In the genomic region with DNA sequence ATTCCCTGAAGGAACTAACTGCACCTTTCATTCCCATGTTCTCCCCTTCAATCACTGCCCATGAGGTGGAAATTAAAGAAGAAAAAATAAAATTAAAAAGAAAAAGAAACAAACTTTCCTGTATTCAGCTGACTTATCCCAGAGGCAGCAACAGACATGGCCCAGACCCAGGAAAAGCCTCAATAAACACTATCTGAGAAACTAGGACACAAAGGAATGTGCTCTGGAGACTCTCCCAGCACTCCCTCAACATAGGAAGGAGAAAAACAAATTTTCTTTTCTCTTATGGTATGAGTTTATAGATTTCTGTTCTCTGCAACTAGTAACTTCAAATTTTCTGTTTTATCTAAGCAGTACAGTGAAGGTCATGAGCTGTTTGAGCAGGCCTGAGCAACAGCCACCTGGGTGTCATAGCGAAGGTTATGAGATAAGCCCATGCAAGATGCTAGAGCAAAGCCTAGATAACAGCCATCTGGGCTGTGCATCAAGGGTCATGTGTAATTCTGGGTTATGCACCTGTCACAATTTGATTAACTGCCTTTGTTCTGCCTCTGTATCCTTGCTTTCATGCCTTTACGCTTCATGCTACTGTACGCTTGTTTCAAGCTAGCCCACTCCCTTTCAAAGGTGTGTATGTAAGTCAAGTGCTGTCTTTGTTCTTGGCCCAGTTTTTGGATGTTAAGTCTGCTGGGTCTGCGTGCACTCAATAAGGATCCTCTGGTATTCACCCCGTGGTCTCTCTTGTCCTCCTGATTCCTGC, we compare ENCODE assay signal across 26 cellular contexts. TPM values are rescaled to one million over a fixed set of nuclear protein-coding genes. Genes with fewer than 3 reads are reported as not detected.
A peak's percentile ranks its signal among the peaks of the same experiment; 100 is the strongest.
DNase-seq lines count a peak whose midpoint lies in the region; ATAC-seq, FAIRE-seq and TF ChIP-seq lines count a peak whose summit lies in the region.
"Had no signal": no experiment of that assay in that cellular context is flagged by ENCODE, and none has a peak within 500 bp of the region (broad histone marks: within the 10 kb centered on the region; RNA-seq: fewer than 3 reads in every experiment).

No MANE protein-coding gene starts in this region.

- POLR2A ChIA-PET in K562 (lab: Yijun Ruan, JAX), result interaction anchor here (1.2 kb wide), 1 partner anchor 56 kb away, joined by 3 read pairs; no protein-coding TSS in a partner anchor

- ATAC-seq in K562, result peak; percentile 79
- ATAC-seq in GM21576 (IDR thresholded peaks at IDR 0.05; ENCODE audit: unreplicated experiment), result no peak
- ATAC-seq: Right ventricle myocardium inferior; stimulated activated naive CD8-positive, alpha-beta T cell treated with anti-CD3 and anti-CD28 coated beads, Interleukin-15, Interleukin-2, amounts not matched to agents 100 U/mL and 50 U/mL, for 24 hours; T-cell had no signal

- H3K36me3 ChIP-seq in K562 (ENCODE audit: control insufficient read depth, insufficient read depth, low read length) (no peaks in the 10 kb centered on the region), hepatocyte (replicated peaks; ENCODE audit: insufficient read depth, low read depth) (no peaks in the 10 kb centered on the region), neural progenitor cell (no peaks in the 10 kb centered on the region)

- no peaks in the 10 kb centered on the region for H3K9me2 ChIP-seq in hepatocyte (replicated peaks; ENCODE audit: insufficient read depth)

- intact Hi-C loops in K562 (cut with micrococcal nuclease), result loop anchor here (5.0 kb wide), 1 partner anchor 33 kb away; no protein-coding TSS in a partner anchor

- in situ Hi-C loops in K562 (cut with MboI), result no loop called here

- WGBS in K562 (ENCODE audit: insufficient coverage, low coverage, missing lambda C conversion rate), result 5% methylated on average over 5 of the region's 5 CpGs
- 85% methylated on average over 5 of the region's 5 CpGs for WGBS in hepatocyte (ENCODE audit: low lambda C conversion rate, missing lambda C conversion rate)

- CTCF ChIA-PET in K562 (lab: Yijun Ruan, JAX; ENCODE audit: low intra/inter-chr PET ratio), result no interaction called here

- H3K9ac ChIP-seq in K562 (ENCODE audit: insufficient read depth in 1 of 2, low read depth in 2 of 2, low read length in 2 of 2), result no peak overlapping the region
- no peak overlapping the region for H3K9ac ChIP-seq in neural progenitor cell

- peaks cover 7% of the 10 kb centered on the region for H3K9me3 Mint-ChIP-seq in neural progenitor cell

- H2AFZ ChIP-seq in K562 (ENCODE audit: low read depth, low read length) (0 out of 2 replicates have a peak overlapping the region, but pooled peaks have one; percentile 3), hepatocyte (no peak overlapping the region), neural progenitor cell (replicated peaks) (no peak overlapping the region)

- no TSS peak for BruUV-seq in K562 (replicated peaks; lab: Mats Ljungman, UMichigan)

- H3K4me2 ChIP-seq in K562 (ENCODE audit: insufficient read depth, low read length), result no peak overlapping the region
- no peak overlapping the region for H3K4me2 ChIP-seq in hepatocyte
- no peak overlapping the region for H3K4me2 ChIP-seq in neural progenitor cell

- H3K9me1 ChIP-seq in K562 (ENCODE audit: control insufficient read depth, insufficient read depth, low read length), result no peaks in the 10 kb centered on the region

- TF ChIP-seq CTCF in K562 (IDR thresholded peaks at IDR 0.05 in 2 of 3, conservative IDR thresholded peaks at IDR 0.05 in 1 of 3; ENCODE audit: insufficient read depth in 2 of 3, low read depth in 1 of 3, low read length in 3 of 3) (no peak), hepatocyte (IDR thresholded peaks at IDR 0.05; ENCODE audit: poor library complexity) (no peak), neural progenitor cell (IDR thresholded peaks at IDR 0.05) (no peak)

- TF ChIP-seq POLR2A in K562 (conservative IDR thresholded peaks at IDR 0.05), result no peak

- H3K27me3 Mint-ChIP-seq in neural progenitor cell (ENCODE audit: insufficient read depth, low read depth), result no peaks in the 10 kb centered on the region

- H3F3A ChIP-seq in neural progenitor cell (ENCODE audit: low read depth), result no peaks in the 10 kb centered on the region

- FAIRE-seq in K562 (lab: Jason Lieb, UNC), result peak; percentile 55
- FAIRE-seq: frontal cortex, GM12892 had no signal

- H4K20me1 ChIP-seq in K562 (replicated peaks; ENCODE audit: control insufficient read depth, insufficient read depth, low read length) (no peaks in the 10 kb centered on the region), hepatocyte (ENCODE audit: insufficient read depth, poor library complexity, severe bottlenecking) (no peaks in the 10 kb centered on the region), neural progenitor cell (ENCODE audit: low read depth) (no peaks in the 10 kb centered on the region)

- no peak overlapping the region for H3K27ac ChIP-seq in K562 (ENCODE audit: extremely low read depth, low read depth, low read length)
- peak overlapping the region; percentile 31 for H3K27ac ChIP-seq in hepatocyte
- no peak overlapping the region for H3K27ac ChIP-seq in neural progenitor cell

- H3K4me1 ChIP-seq in K562 (replicated peaks in 1 of 2; ENCODE audit: control insufficient read depth in 2 of 2, insufficient read depth in 2 of 2, low read length in 2 of 2) (no peaks in the 10 kb centered on the region; a peak in 1 of 5 replicates), hepatocyte (ENCODE audit: insufficient read depth) (no peaks in the 10 kb centered on the region), neural progenitor cell (no peaks in the 10 kb centered on the region)

- H3K4me3 ChIP-seq in Jurkat, Clone E6-1 (ENCODE audit: low read length), result no peak overlapping the region
- H3K4me3 ChIP-seq in K562 (no peak overlapping the region), hepatocyte (no peak overlapping the region), neural progenitor cell (no peak overlapping the region)

- 0 out of 2 replicates have a peak, but pooled peaks cover 4% of the 10 kb centered on the region for H3K9me3 ChIP-seq in K562 (replicated peaks; ENCODE audit: control insufficient read depth, insufficient read depth, low read depth, low read length)
- no peaks in the 10 kb centered on the region for H3K9me3 ChIP-seq in hepatocyte (ENCODE audit: low read depth)
- H3K9me3 ChIP-seq in neural progenitor cell (ENCODE audit: low read depth), result no peaks in the 10 kb centered on the region

- DNase-seq in AG08395 (ENCODE audit: low spot score) (peak; percentile 50), K562 (ENCODE audit: extremely low read depth in 1 of 4, low spot score in 3 of 4) (peak in 2 of 4 experiments; percentile 31 to 79), hepatocyte (ENCODE audit: low spot score) (no peak), foreskin melanocyte (no peak), neural progenitor cell (ENCODE audit: low spot score) (no peak), HuH-7.5 (ENCODE audit: low spot score) (no peak)
- peak; percentile 11 for DNase-seq in Jurkat, Clone E6-1 (ENCODE audit: low read depth, low spot score)
- DNase-seq: 8988T; activated CD4-positive, alpha-beta T cell treated with anti-CD3 and anti-CD28 coated beads, Interleukin-2, amount 50 U/mL, for 4 hours; activated gamma-delta T cell; amygdala; GF-D8; Karpas-422; mesendoderm; NCI-H526; stimulated activated naive CD8-positive, alpha-beta T cell treated with anti-CD3 and anti-CD28 coated beads, Interleukin-15, Interleukin-2, amounts not matched to agents 100 U/mL and 50 U/mL, for 24 hours; T-cell; trophoblast cell had no signal

- no peaks in the 10 kb centered on the region for H3K4me1 Mint-ChIP-seq in neural progenitor cell
- H3K4me1 Mint-ChIP-seq: CD14-positive monocyte, nephron had no signal

- TF ChIP-seq RAD21 in K562 (CRISPR knock-in tag; conservative IDR thresholded peaks at IDR 0.05 in 1 of 2, IDR thresholded peaks at IDR 0.05 in 1 of 2), result no peak

- peak; percentile 58; the same call in 1 of the 2 replicates for TF ChIP-seq EP300 in K562 (IDR thresholded peaks at IDR 0.05; ENCODE audit: low read length)

- H3K27me3 ChIP-seq in K562 (ENCODE audit: control insufficient read depth in 2 of 2, insufficient read depth in 2 of 2, low read length in 2 of 2), result no peaks in the 10 kb centered on the region
- no peaks in the 10 kb centered on the region for H3K27me3 ChIP-seq in hepatocyte
- H3K27me3 ChIP-seq in neural progenitor cell, result no peaks in the 10 kb centered on the region

- H3K79me2 ChIP-seq in K562 (ENCODE audit: control insufficient read depth, insufficient read depth, low read length) (no peaks in the 10 kb centered on the region), hepatocyte (no peaks in the 10 kb centered on the region), neural progenitor cell (ENCODE audit: low read depth) (no peaks in the 10 kb centered on the region)

- no peaks in the 10 kb centered on the region for H3K36me3 Mint-ChIP-seq in neural progenitor cell
- H3K36me3 Mint-ChIP-seq: CD14-positive monocyte had no signal

- H3K27ac Mint-ChIP-seq in neural progenitor cell, result no peak overlapping the region
- H3K27ac Mint-ChIP-seq: CD14-positive monocyte, T-cell had no signal

- no peak overlapping the region for H3K4me3 Mint-ChIP-seq in neural progenitor cell
- H3K4me3 Mint-ChIP-seq: CD14-positive monocyte, nephron, T-cell had no signal

RNA-seq across cellular contexts. Expression of a gene that starts 11.0 kb away (rescaled TPM):
- polyA plus RNA-seq in Jurkat, Clone E6-1 (2012; ENCODE audit: insufficient read depth, insufficient read length), result not detected
- total RNA-seq in K562 (2011; cell fraction: chromatin; rRNA removed; ENCODE audit: low replicate concordance), result not detected in 2 replicates
- total RNA-seq in K562 (2011; cell fraction: nucleolus; rRNA removed), result not detected in 2 replicates
- total RNA-seq in K562 (2011; cell fraction: nucleoplasm; rRNA removed), result not detected in 2 replicates
- total RNA-seq in K562 (2014; rRNA removed) (not detected in 2 replicates), K562 (2014; rRNA removed; fragmentation: Illumina TruSeq; extraction: Trizol) (not detected in 2 replicates), K562 (2015; rRNA removed; fragmentation: Illumina TruSeq; extraction: Trizol) (not detected in 2 replicates), K562 (2021) (not detected in 2 replicates), hepatocyte (not detected in 2 replicates), neural progenitor cell (ENCODE audit: low replicate concordance) (not detected in 2 replicates)
- polyA plus RNA-seq in K562 (2011; rRNA removed) (not detected in 2 replicates), K562 (2014; fragmentation: Illumina TruSeq; extraction: Trizol) (not detected in 2 replicates), K562 (2014; fragmentation: Nextera tagmentation; extraction: Ambion mirVana) (not detected), K562 (2014; rRNA removed) (not detected in 2 replicates), hepatocyte (0.28 TPM in 1 of 2 replicates, not detected in the other)
- polyA plus RNA-seq in K562 (2011; cell fraction: cytosol; rRNA removed), result not detected in 2 replicates
- polyA plus RNA-seq in K562 (2011; cell fraction: nucleus; rRNA removed), result not detected in 2 replicates
- polyA plus RNA-seq in K562 (2012), result not detected in 2 replicates
- polyA minus RNA-seq in K562 (2011; rRNA and poly(A)+ RNA removed), result not detected in 2 replicates
- polyA minus RNA-seq in K562 (2011; cell fraction: cytosol; rRNA and poly(A)+ RNA removed), result not detected in 2 replicates
- polyA minus RNA-seq in K562 (2011; cell fraction: nucleus; rRNA and poly(A)+ RNA removed), result not detected in 2 replicates
- total RNA-seq: frontal cortex, posterior vena cava, Right ventricle myocardium inferior, skeletal muscle tissue, T-cell had no signal
- polyA plus RNA-seq: CD14-positive monocyte had no signal

RNA-seq across cellular contexts. Expression of a gene that starts 34.5 kb away (rescaled TPM):
- polyA plus RNA-seq in Jurkat, Clone E6-1 (2012; ENCODE audit: insufficient read depth, insufficient read length), result not detected
- total RNA-seq in K562 (2011; cell fraction: chromatin; rRNA removed; ENCODE audit: low replicate concordance), result not detected in 2 replicates
- not detected in 2 replicates for total RNA-seq in K562 (2011; cell fraction: nucleolus; rRNA removed)
- total RNA-seq in K562 (2011; cell fraction: nucleoplasm; rRNA removed), result not detected in 2 replicates
- total RNA-seq in K562 (2014; rRNA removed) (not detected in 2 replicates), K562 (2014; rRNA removed; fragmentation: Illumina TruSeq; extraction: Trizol) (not detected in 2 replicates), K562 (2015; rRNA removed; fragmentation: Illumina TruSeq; extraction: Trizol) (not detected in 2 replicates), K562 (2021) (not detected in 2 replicates), hepatocyte (0.04 TPM in 1 of 2 replicates, not detected in the other), neural progenitor cell (ENCODE audit: low replicate concordance) (not detected in 2 replicates)
- polyA plus RNA-seq in K562 (2011; rRNA removed) (not detected in 2 replicates), K562 (2014; fragmentation: Illumina TruSeq; extraction: Trizol) (not detected in 2 replicates), K562 (2014; fragmentation: Nextera tagmentation; extraction: Ambion mirVana) (not detected), K562 (2014; rRNA removed) (not detected in 2 replicates), hepatocyte (not detected in 2 replicates)
- polyA plus RNA-seq in K562 (2011; cell fraction: cytosol; rRNA removed), result not detected in 2 replicates
- not detected in 2 replicates for polyA plus RNA-seq in K562 (2011; cell fraction: nucleus; rRNA removed)
- polyA plus RNA-seq in K562 (2012), result not detected in 2 replicates
- not detected in 2 replicates for polyA minus RNA-seq in K562 (2011; rRNA and poly(A)+ RNA removed)
- not detected in 2 replicates for polyA minus RNA-seq in K562 (2011; cell fraction: cytosol; rRNA and poly(A)+ RNA removed)
- not detected in 2 replicates for polyA minus RNA-seq in K562 (2011; cell fraction: nucleus; rRNA and poly(A)+ RNA removed)
- total RNA-seq: frontal cortex, posterior vena cava, Right ventricle myocardium inferior, skeletal muscle tissue, T-cell had no signal
- polyA plus RNA-seq: CD14-positive monocyte had no signal

RNA-seq across cellular contexts. Expression of a gene that starts 54.1 kb away (rescaled TPM):
- polyA plus RNA-seq in Jurkat, Clone E6-1 (2012; ENCODE audit: insufficient read depth, insufficient read length), result not detected
- total RNA-seq in K562 (2011; cell fraction: chromatin; rRNA removed; ENCODE audit: low replicate concordance), result not detected in 2 replicates
- total RNA-seq in K562 (2011; cell fraction: nucleolus; rRNA removed), result not detected in 2 replicates
- total RNA-seq in K562 (2011; cell fraction: nucleoplasm; rRNA removed), result not detected in 2 replicates
- total RNA-seq in K562 (2014; rRNA removed) (not detected in 2 replicates), K562 (2014; rRNA removed; fragmentation: Illumina TruSeq; extraction: Trizol) (not detected in 2 replicates), K562 (2015; rRNA removed; fragmentation: Illumina TruSeq; extraction: Trizol) (not detected in 2 replicates), K562 (2021) (not detected in 2 replicates), hepatocyte (not detected in 2 replicates), neural progenitor cell (ENCODE audit: low replicate concordance) (not detected in 2 replicates)
- polyA plus RNA-seq in K562 (2011; rRNA removed) (not detected in 2 replicates), K562 (2014; fragmentation: Illumina TruSeq; extraction: Trizol) (not detected in 2 replicates), K562 (2014; fragmentation: Nextera tagmentation; extraction: Ambion mirVana) (not detected), K562 (2014; rRNA removed) (not detected in 2 replicates), hepatocyte (not detected in 2 replicates)
- not detected in 2 replicates for polyA plus RNA-seq in K562 (2011; cell fraction: cytosol; rRNA removed)
- not detected in 2 replicates for polyA plus RNA-seq in K562 (2011; cell fraction: nucleus; rRNA removed)
- polyA plus RNA-seq in K562 (2012), result not detected in 2 replicates
- not detected in 2 replicates for polyA minus RNA-seq in K562 (2011; rRNA and poly(A)+ RNA removed)
- not detected in 2 replicates for polyA minus RNA-seq in K562 (2011; cell fraction: cytosol; rRNA and poly(A)+ RNA removed)
- not detected in 2 replicates for polyA minus RNA-seq in K562 (2011; cell fraction: nucleus; rRNA and poly(A)+ RNA removed)
- total RNA-seq: frontal cortex, posterior vena cava, Right ventricle myocardium inferior, skeletal muscle tissue, T-cell had no signal
- polyA plus RNA-seq: CD14-positive monocyte had no signal

RNA-seq across cellular contexts. Expression of a gene that starts 59.6 kb away (rescaled TPM):
- polyA plus RNA-seq in Jurkat, Clone E6-1 (2012; ENCODE audit: insufficient read depth, insufficient read length), result not detected
- total RNA-seq in K562 (2011; cell fraction: chromatin; rRNA removed; ENCODE audit: low replicate concordance), result not detected in 2 replicates
- total RNA-seq in K562 (2011; cell fraction: nucleolus; rRNA removed), result not detected in 2 replicates
- total RNA-seq in K562 (2011; cell fraction: nucleoplasm; rRNA removed), result not detected in 2 replicates
- total RNA-seq in K562 (2014; rRNA removed) (not detected in 2 replicates), K562 (2014; rRNA removed; fragmentation: Illumina TruSeq; extraction: Trizol) (not detected in 2 replicates), K562 (2015; rRNA removed; fragmentation: Illumina TruSeq; extraction: Trizol) (not detected in 2 replicates), K562 (2021) (not detected in 2 replicates), hepatocyte (0.44 and 0.77 TPM in 2 replicates), neural progenitor cell (ENCODE audit: low replicate concordance) (not detected in 2 replicates)
- polyA plus RNA-seq in K562 (2011; rRNA removed) (not detected in 2 replicates), K562 (2014; fragmentation: Illumina TruSeq; extraction: Trizol) (not detected in 2 replicates), K562 (2014; fragmentation: Nextera tagmentation; extraction: Ambion mirVana) (not detected), K562 (2014; rRNA removed) (not detected in 2 replicates), hepatocyte (0.09 and 0.10 TPM in 2 replicates)
- polyA plus RNA-seq in K562 (2011; cell fraction: cytosol; rRNA removed), result not detected in 2 replicates
- polyA plus RNA-seq in K562 (2011; cell fraction: nucleus; rRNA removed), result not detected in 2 replicates
- 0.01 TPM in 1 of 2 replicates, not detected in the other for polyA plus RNA-seq in K562 (2012)
- polyA minus RNA-seq in K562 (2011; rRNA and poly(A)+ RNA removed), result not detected in 2 replicates
- not detected in 2 replicates for polyA minus RNA-seq in K562 (2011; cell fraction: cytosol; rRNA and poly(A)+ RNA removed)
- polyA minus RNA-seq in K562 (2011; cell fraction: nucleus; rRNA and poly(A)+ RNA removed), result not detected in 2 replicates
- total RNA-seq: frontal cortex, posterior vena cava, Right ventricle myocardium inferior, skeletal muscle tissue, T-cell had no signal
- polyA plus RNA-seq: CD14-positive monocyte had no signal

Comparison
In these comparisons a context has a peak if more than half of its experiments do, and no peak if none do; other contexts are left out.
1. DNase-seq: peak in AG08395 (single experiment) and Jurkat, Clone E6-1 (single experiment); none in hepatocyte (single experiment), foreskin melanocyte (single experiment), neural progenitor cell (single experiment) and HuH-7.5 (single experiment).